ENCODE assay signal across 15 cellular contexts in the genomic region with DNA sequence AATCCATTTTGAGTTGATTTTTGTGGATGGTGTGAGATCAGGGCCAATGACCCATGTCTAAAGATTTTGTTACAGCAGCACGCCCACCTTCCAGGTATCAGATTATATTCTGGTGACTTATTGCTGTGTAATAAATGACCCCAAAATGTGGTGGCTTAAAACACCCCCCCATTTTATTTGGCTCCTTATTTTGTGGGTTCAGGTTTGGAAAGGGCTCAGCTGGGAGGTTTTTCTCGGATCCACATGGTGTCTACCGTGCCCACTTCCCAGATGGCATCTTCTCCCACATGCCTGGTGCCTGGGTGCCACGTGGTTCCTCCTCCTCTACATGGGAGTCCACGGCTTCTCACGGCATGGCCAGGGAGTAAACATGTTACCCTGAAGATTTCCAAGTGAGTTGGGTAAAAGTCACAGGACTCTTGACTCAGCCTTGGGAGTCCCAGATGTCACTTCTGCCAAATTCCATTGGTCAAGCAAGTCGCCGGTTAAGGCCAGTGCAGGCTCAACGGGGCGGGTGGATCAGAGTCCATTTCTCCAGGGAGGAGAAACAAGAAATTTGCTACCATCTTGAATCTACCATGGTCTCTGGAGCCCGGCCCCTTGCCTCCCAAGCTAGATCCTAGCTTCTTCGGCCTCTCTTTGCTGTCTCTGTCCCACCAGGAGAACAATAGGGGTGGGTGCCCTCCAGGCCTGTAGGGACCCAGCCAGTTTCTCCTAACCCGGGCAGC.
"Had no signal": no experiment of that assay in that cellular context is flagged by ENCODE, and none has a peak within 500 bp of the region (broad histone marks: within the 10 kb centered on the region; RNA-seq: fewer than 3 reads in every experiment).

No MANE protein-coding gene starts in this region.

- H3K27ac ChIP-seq: brain microvascular endothelial cell, esophagus muscularis mucosa, skin epidermis, uterus had no signal

- H3K27ac Mint-ChIP-seq: activated T-cell treated with anti-CD3 and anti-CD28 coated beads, Interleukin-2, amount 50 U/mL, for 72 hours; nephron progenitor cell; T-helper 1 cell treated with Interleukin-12 subunit alpha and Interleukin-12 subunit beta and Interleukin-4 antibody, amounts not matched to agents 30 μg/mL and 1 μg/mL, for 36 hours had no signal

- ATAC-seq: activated T-cell treated with anti-CD3 and anti-CD28 coated beads, Interleukin-2, amount 50 U/mL, for 72 hours; stimulated activated naive CD8-positive, alpha-beta T cell treated with anti-CD3 and anti-CD28 coated beads, Interleukin-15, amount 100 ng/mL, for 72 hours had no signal

- H3K36me3 ChIP-seq: brain microvascular endothelial cell, esophagus muscularis mucosa, uterus had no signal

- H3K27me3 ChIP-seq: brain microvascular endothelial cell, uterus had no signal

- H3K9me3 ChIP-seq: uterus had no signal

- H3K9me3 Mint-ChIP-seq: T-helper 1 cell treated with Interleukin-12 subunit alpha and Interleukin-12 subunit beta and Interleukin-4 antibody, amounts not matched to agents 30 μg/mL and 1 μg/mL, for 36 hours had no signal

- H3K4me3 Mint-ChIP-seq: activated T-cell treated with anti-CD3 and anti-CD28 coated beads, Interleukin-2, amount 50 U/mL, for 72 hours; nephron progenitor cell; stimulated activated naive CD8-positive, alpha-beta T cell treated with anti-CD3 and anti-CD28 coated beads, Interleukin-15, amount 100 ng/mL, for 72 hours; T-helper 1 cell treated with Interleukin-12 subunit alpha and Interleukin-12 subunit beta and Interleukin-4 antibody, amounts not matched to agents 30 μg/mL and 1 μg/mL, for 36 hours had no signal

- H3K4me1 ChIP-seq: uterus had no signal

- H3K4me3 ChIP-seq: esophagus muscularis mucosa, skin epidermis, uterus had no signal

- H3K4me1 Mint-ChIP-seq: stimulated activated naive CD8-positive, alpha-beta T cell treated with anti-CD3 and anti-CD28 coated beads, Interleukin-15, amount 100 ng/mL, for 72 hours had no signal

- DNase-seq: activated CD4-positive, alpha-beta T cell treated with anti-CD3 and anti-CD28 coated beads, Interleukin-2, amount 50 U/mL, for 1 hour; activated CD4-positive, CD25-positive, alpha-beta regulatory T cell; activated naive CD4-positive, alpha-beta T cell treated with Interleukin-2 at 50 U/mL for 16 hours; activated T-cell treated with anti-CD3 and anti-CD28 coated beads, Interleukin-2, amount 50 U/mL, for 72 hours; amygdala; brain microvascular endothelial cell; cerebellar nuclear complex; glutamatergic neuron; nephron progenitor cell; stimulated activated CD4-positive, alpha-beta T cell treated with anti-CD3 and anti-CD28 coated beads, Interleukin-4, amount 100 ng/mL, for 4 hours had no signal
